Comparison of ENCODE assay signal across 9 cellular contexts in the genomic region with DNA sequence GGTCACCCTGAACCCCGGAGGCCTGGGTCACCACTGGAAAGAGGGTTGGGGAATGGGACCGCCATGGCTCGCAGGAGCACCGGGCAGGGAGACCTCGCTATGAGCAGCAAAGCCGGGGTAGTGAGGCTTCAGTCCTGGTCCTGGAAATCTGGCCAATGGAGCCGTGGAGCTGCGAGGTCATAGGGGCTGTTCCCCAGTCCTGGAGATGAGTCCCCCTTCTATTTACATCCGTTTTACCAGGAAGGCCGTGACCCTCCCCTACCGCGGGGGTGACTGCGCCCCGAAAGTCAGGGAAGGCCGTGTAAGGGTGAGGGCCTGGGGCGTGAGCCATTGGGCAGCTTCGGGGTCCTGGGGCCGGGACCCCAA. TPM values are rescaled to one million over a fixed set of nuclear protein-coding genes. Genes with fewer than 3 reads are reported as not detected.
DNase-seq lines count a peak whose midpoint lies in the region; ATAC-seq and TF ChIP-seq lines count a peak whose summit lies in the region.
"Had no signal": no experiment of that assay in that cellular context is flagged by ENCODE, and none has a peak within 500 bp of the region (broad histone marks: within the 10 kb centered on the region; RNA-seq: fewer than 3 reads in every experiment).

No MANE protein-coding gene starts in this region.

- WGBS in mesendoderm (ENCODE audit: extremely low coverage, insufficient coverage, low lambda C conversion rate) = no CpG with 5 or more reads among the region's 18 CpGs

- no peak overlapping the region for H2BK5ac ChIP-seq in mesendoderm (ENCODE audit: low read length)

- H3K79me2 ChIP-seq in mesendoderm (ENCODE audit: control insufficient read depth, insufficient read depth, low read length) = peaks cover 8% of the 10 kb centered on the region

- in situ Hi-C loops in brain microvascular endothelial cell (cut with HindIII; ENCODE audit: low pct_ligation_motif_present, low sequenced_read_pairs) = no loop called here

- no peak overlapping the region for H4K5ac ChIP-seq in mesendoderm (ENCODE audit: low read length)

- H3K27me3 ChIP-seq in right atrium auricular region = no peaks in the 10 kb centered on the region
- H3K27me3 ChIP-seq in brain microvascular endothelial cell (replicated peaks) = no peaks in the 10 kb centered on the region
- H3K27me3 ChIP-seq in mesendoderm (ENCODE audit: insufficient read depth, low read length, poor library complexity) = no peaks in the 10 kb centered on the region
- no peaks in the 10 kb centered on the region for H3K27me3 ChIP-seq in vagina

- H3K9me3 ChIP-seq in right atrium auricular region = no peaks in the 10 kb centered on the region
- no peaks in the 10 kb centered on the region for H3K9me3 ChIP-seq in vagina

- H3K36me3 ChIP-seq in right atrium auricular region = no peaks in the 10 kb centered on the region
- H3K36me3 ChIP-seq in brain microvascular endothelial cell (replicated peaks) = peaks cover 9% of the 10 kb centered on the region
- H3K36me3 ChIP-seq in mesendoderm (ENCODE audit: control insufficient read depth, insufficient read depth, low read length) = no peaks in the 10 kb centered on the region
- H3K36me3 ChIP-seq in vagina = peaks cover 0 to 13% of the 10 kb centered on the region in 2 donors

- no peak overlapping the region for H2AK5ac ChIP-seq in mesendoderm (ENCODE audit: low read length)

- H2BK15ac ChIP-seq in mesendoderm (replicated peaks; ENCODE audit: low read depth) = no peak overlapping the region

- DNase-seq in right atrium auricular region (ENCODE audit: low spot score) (no peak), cardiac septum (ENCODE audit: low spot score) (no peak), brain microvascular endothelial cell (no peak), mesendoderm (no peak), vagina (ENCODE audit: extremely low spot score in 2 of 2) (no peak)
- DNase-seq in effector CD4-positive, alpha-beta T cell = no peak

- H3K4me1 ChIP-seq in right atrium auricular region = peaks cover 0 to 34% of the 10 kb centered on the region in 2 donors
- peaks cover 4% of the 10 kb centered on the region for H3K4me1 ChIP-seq in mesendoderm (ENCODE audit: control insufficient read depth, low read depth, low read length)
- peaks cover 27% of the 10 kb centered on the region for H3K4me1 ChIP-seq in vagina

- peak overlapping the region; percentile 81 for H3K4ac ChIP-seq in mesendoderm (ENCODE audit: low read depth, low read length)

- peak overlapping the region; percentile 91 for H3K9ac ChIP-seq in mesendoderm (ENCODE audit: low read length)

- no peak for TF ChIP-seq CTCF in right atrium auricular region (IDR thresholded peaks at IDR 0.05)
- no peak for TF ChIP-seq CTCF in brain microvascular endothelial cell (IDR thresholded peaks at IDR 0.05; ENCODE audit: low read depth, low read length, missing control alignments)
- TF ChIP-seq CTCF in vagina (IDR thresholded peaks at IDR 0.05) = no peak

- no peak for TF ChIP-seq POLR2A in vagina (IDR thresholded peaks at IDR 0.05)

- H3K18ac ChIP-seq in mesendoderm (ENCODE audit: low read length) = peak overlapping the region; percentile 73

- H3K27ac ChIP-seq in right atrium auricular region = peak overlapping the region; percentile 90 to 93
- no peak overlapping the region for H3K27ac ChIP-seq in brain microvascular endothelial cell
- H3K27ac ChIP-seq in mesendoderm (ENCODE audit: low read depth, low read length) = peak overlapping the region; percentile 58
- H3K27ac ChIP-seq in vagina = peak overlapping the region; percentile 88

- H3K4me3 ChIP-seq in right atrium auricular region = peak overlapping the region; percentile 53 to 64
- H3K4me3 ChIP-seq in brain microvascular endothelial cell (ENCODE audit: low read depth, low read length) = peak overlapping the region; percentile 61
- H3K4me3 ChIP-seq in mesendoderm (ENCODE audit: low read length) = peak overlapping the region; percentile 28
- H3K4me3 ChIP-seq in vagina = peak overlapping the region; percentile 49 to 54

- H3K4me2 ChIP-seq in mesendoderm (ENCODE audit: low read length) = peak overlapping the region; percentile 91

- intact Hi-C loops in cardiac septum (cut with DNase I) (no loop called here), vagina (cut with DNase I) (no loop called here)

- H2BK120ac ChIP-seq in mesendoderm (ENCODE audit: low read depth, low read length) = peak overlapping the region; percentile 9

- peaks cover 2% of the 10 kb centered on the region for H3K79me1 ChIP-seq in mesendoderm (ENCODE audit: low read length)

- peak overlapping the region; percentile 77 for H4K8ac ChIP-seq in mesendoderm (ENCODE audit: low read depth, low read length)

- ATAC-seq in GM18868 (IDR thresholded peaks at IDR 0.05; ENCODE audit: unreplicated experiment) (no peak), HG02678 (IDR thresholded peaks at IDR 0.05; ENCODE audit: unreplicated experiment) (no peak)

- H3K23ac ChIP-seq in mesendoderm (ENCODE audit: low read length) = peak overlapping the region; percentile 89

- H3K56ac ChIP-seq in mesendoderm (ENCODE audit: low read length) = peak overlapping the region; percentile 88

RNA-seq across cellular contexts. Expression of a gene that starts 0.4 kb away (rescaled TPM):
- total RNA-seq in right atrium auricular region = 10 to 100 TPM in 1 of 2 donors, 1 to 10 TPM in 1; 6.0 to 12.1 TPM
- 12.1 TPM for total RNA-seq in cardiac septum
- polyA plus RNA-seq in mesendoderm (2013, experiment 1 of 2) = 9.5 TPM
- polyA plus RNA-seq in mesendoderm (2013, experiment 2 of 2) = 9.2 TPM
- 16.5 TPM for total RNA-seq in vagina

RNA-seq across cellular contexts. Expression of a gene that starts 5.2 kb away (rescaled TPM):
- total RNA-seq in right atrium auricular region (100 to 1,000 TPM; 145 to 384 TPM), cardiac septum (781 TPM), vagina (1,068 TPM)
- polyA plus RNA-seq in mesendoderm (2013, experiment 1 of 2) = 5,392 TPM
- 5,255 TPM for polyA plus RNA-seq in mesendoderm (2013, experiment 2 of 2)

RNA-seq across cellular contexts. Expression of a gene that starts 6.5 kb away (rescaled TPM):
- total RNA-seq in right atrium auricular region (1 to 10 TPM; 2.7 to 5.6 TPM), cardiac septum (4.7 TPM), vagina (10.3 TPM)
- 30.5 TPM for polyA plus RNA-seq in mesendoderm (2013, experiment 1 of 2)
- 30.6 TPM for polyA plus RNA-seq in mesendoderm (2013, experiment 2 of 2)

RNA-seq across cellular contexts. Expression of a gene that starts 14.1 kb away (rescaled TPM):
- total RNA-seq in right atrium auricular region (100 to 1,000 TPM in 1 of 2 donors, 10 to 100 TPM in 1; 94.4 to 123 TPM), cardiac septum (209 TPM), vagina (103 TPM)
- polyA plus RNA-seq in mesendoderm (2013, experiment 1 of 2) = 25.3 TPM
- 26.5 TPM for polyA plus RNA-seq in mesendoderm (2013, experiment 2 of 2)

RNA-seq across cellular contexts. Expression of a gene that starts 14.7 kb away (rescaled TPM):
- 1 to 10 TPM in 1 of 2 donors, not detected in 1; 1.1 TPM for total RNA-seq in right atrium auricular region
- total RNA-seq in cardiac septum = 0.65 TPM
- 0.13 TPM for polyA plus RNA-seq in mesendoderm (2013, experiment 1 of 2)
- 0.15 TPM for polyA plus RNA-seq in mesendoderm (2013, experiment 2 of 2)
- 1.7 TPM for total RNA-seq in vagina
- total RNA-seq: NCI-H460 had no signal
